8 cellular contexts compared by ENCODE assay signal in genomic region chr4:55397024-55397520, GRCh38. TPM values are rescaled to one million over a fixed set of nuclear protein-coding genes. Genes with fewer than 3 reads are reported as not detected.
A peak's percentile ranks its signal among the peaks of the same experiment; 100 is the strongest.
DNase-seq lines count a peak whose midpoint lies in the region; ATAC-seq and TF ChIP-seq lines count a peak whose summit lies in the region.

No MANE protein-coding gene starts in this region.

- H3K9me3 ChIP-seq in CD8-positive, alpha-beta T cell (ENCODE audit: low read length) = no peaks in the 10 kb centered on the region
- no peaks in the 10 kb centered on the region for H3K9me3 ChIP-seq in lower lobe of right lung
- no peaks in the 10 kb centered on the region for H3K9me3 ChIP-seq in upper lobe of right lung

- BruUV-seq in MCF 10A (replicated peaks; lab: Mats Ljungman, UMichigan) = TSS peak; percentile 28

- peaks cover 20% of the 10 kb centered on the region for H3K36me3 Mint-ChIP-seq in CD8-positive, alpha-beta T cell
- peaks cover 60% of the 10 kb centered on the region for H3K36me3 Mint-ChIP-seq in MCF 10A (ENCODE audit: insufficient read depth, unreplicated experiment)

- no peak for ATAC-seq in CD8-positive, alpha-beta T cell
- ATAC-seq in lower lobe of right lung (no peak), upper lobe of right lung (no peak), GM19324 (IDR thresholded peaks at IDR 0.05; ENCODE audit: low FRiP score, unreplicated experiment) (no peak), GM19467 (IDR thresholded peaks at IDR 0.05; ENCODE audit: unreplicated experiment) (no peak)

- no peak overlapping the region for H3K27ac ChIP-seq in CD8-positive, alpha-beta T cell (ENCODE audit: low read depth, low read length)
- peak overlapping the region; percentile 96 for H3K27ac ChIP-seq in lower lobe of right lung
- H3K27ac ChIP-seq in upper lobe of right lung = peak overlapping the region; percentile 98

- intact Hi-C loops in CD8-positive, alpha-beta T cell (cut with DNase I, micrococcal nuclease) = loop anchor here (2.0 to 10.0 kb wide), 10 partner anchors 40 to 1584 kb away; partner anchors contain the start of genes CEP135 (in 1 of the 2), CHIC2 (in 1 of the 2), CLOCK (in 1 of the 2) and EXOC1 (in 1 of the 2)
- intact Hi-C loops in MCF 10A (cut with micrococcal nuclease) = loop anchor here (2.0 to 5.0 kb wide), 4 partner anchors 18 to 470 kb away; partner anchors contain the start of gene CLOCK
- intact Hi-C loops in lower lobe of right lung (cut with DNase I) = no loop called here
- intact Hi-C loops in upper lobe of right lung (cut with DNase I) = no loop called here

- no peak for DNase-seq in CD8-positive, alpha-beta T cell
- DNase-seq in M059J (ENCODE audit: low read depth) (peak; percentile 14), MCF 10A (ENCODE audit: unreplicated experiment) (peak; percentile 27), lower lobe of right lung (no peak), upper lobe of right lung (no peak)
- DNase-seq in stimulated activated naive CD4-positive, alpha-beta T cell (lab: John Stamatoyannopoulos, UW) = no peak

- no peak for TF ChIP-seq CTCF in CD8-positive, alpha-beta T cell (IDR thresholded peaks at IDR 0.05)
- no peak for TF ChIP-seq CTCF in MCF 10A (IDR thresholded peaks at IDR 0.05; ENCODE audit: unreplicated experiment)
- TF ChIP-seq CTCF in lower lobe of right lung (IDR thresholded peaks at IDR 0.05) = no peak
- no peak for TF ChIP-seq CTCF in upper lobe of right lung (IDR thresholded peaks at IDR 0.05)

- H3K27ac Mint-ChIP-seq in CD8-positive, alpha-beta T cell = peak overlapping the region; percentile 79
- peak overlapping the region; percentile 98 for H3K27ac Mint-ChIP-seq in MCF 10A (ENCODE audit: low read depth, unreplicated experiment)

- peaks cover 36% of the 10 kb centered on the region for H3K4me1 ChIP-seq in CD8-positive, alpha-beta T cell (ENCODE audit: insufficient read depth, low read length)
- H3K4me1 ChIP-seq in lower lobe of right lung = peaks cover 41% of the 10 kb centered on the region
- H3K4me1 ChIP-seq in upper lobe of right lung = peaks cover 30% of the 10 kb centered on the region

- peaks cover 46% of the 10 kb centered on the region for H3K4me1 Mint-ChIP-seq in CD8-positive, alpha-beta T cell (ENCODE audit: low read depth)
- peaks cover 28% of the 10 kb centered on the region for H3K4me1 Mint-ChIP-seq in MCF 10A (ENCODE audit: insufficient read depth, unreplicated experiment)

- no peaks in the 10 kb centered on the region for H3K36me3 ChIP-seq in CD8-positive, alpha-beta T cell (ENCODE audit: insufficient read depth, low read length)
- H3K36me3 ChIP-seq in lower lobe of right lung (peaks cover 15% of the 10 kb centered on the region), upper lobe of right lung (peaks cover 24% of the 10 kb centered on the region)

- no peaks in the 10 kb centered on the region for H3K27me3 ChIP-seq in CD8-positive, alpha-beta T cell (ENCODE audit: insufficient read depth, low read length)
- H3K27me3 ChIP-seq in lower lobe of right lung (ENCODE audit: low read depth) (no peaks in the 10 kb centered on the region), upper lobe of right lung (no peaks in the 10 kb centered on the region)

- CTCF ChIA-PET in CD8-positive, alpha-beta T cell (lab: Charles Lee) = interaction anchor here (1.1 to 1.2 kb wide), 2 partner anchors 12 to 52 kb away, joined by 5 to 7 read pairs; partner anchors contain the start of gene SRD5A3
- CTCF ChIA-PET in MCF 10A (lab: Yijun Ruan, JAX) = interaction anchor here (0.8 to 3.9 kb wide), 8 partner anchors 13 to 469 kb away, joined by 3 to 33 read pairs (median 4); partner anchors contain the start of gene SRD5A3

- H3K27me3 Mint-ChIP-seq in CD8-positive, alpha-beta T cell (ENCODE audit: low read depth) = no peaks in the 10 kb centered on the region
- no peaks in the 10 kb centered on the region for H3K27me3 Mint-ChIP-seq in MCF 10A (ENCODE audit: insufficient read depth, unreplicated experiment)

- POLR2A ChIA-PET in CD8-positive, alpha-beta T cell (lab: Charles Lee) = no interaction called here
- POLR2A ChIA-PET in MCF 10A (lab: Yijun Ruan, JAX) = interaction anchor here (0.6 to 8.8 kb wide), 19 partner anchors 8 to 469 kb away, joined by 3 to 387 read pairs (median 5); partner anchors contain the start of genes CLOCK and SRD5A3

- H3K4me3 Mint-ChIP-seq in CD8-positive, alpha-beta T cell = peak overlapping the region; percentile 81
- H3K4me3 Mint-ChIP-seq in MCF 10A (ENCODE audit: unreplicated experiment) = peak overlapping the region; percentile 93

- H3K4me3 ChIP-seq in CD8-positive, alpha-beta T cell (ENCODE audit: low read depth, low read length) = peak overlapping the region; percentile 74
- peak overlapping the region; percentile 69 for H3K4me3 ChIP-seq in lower lobe of right lung
- peak overlapping the region; percentile 99 for H3K4me3 ChIP-seq in upper lobe of right lung

- no peaks in the 10 kb centered on the region for H3K9me3 Mint-ChIP-seq in CD8-positive, alpha-beta T cell
- H3K9me3 Mint-ChIP-seq in MCF 10A (ENCODE audit: unreplicated experiment) = no peaks in the 10 kb centered on the region

RNA-seq across cellular contexts. Expression of gene TMEM165, which starts 1.3 kb away (rescaled TPM):
- 10 to 100 TPM; 31.0 to 31.5 TPM for total RNA-seq in CD8-positive, alpha-beta T cell
- total RNA-seq in M059J (2014; rRNA removed; shearing (Covaris generic)) = 132 and 143 TPM in 2 replicates
- total RNA-seq in MCF 10A (2022) (110 and 119 TPM in 2 replicates), lower lobe of right lung (140 TPM), upper lobe of right lung (141 TPM)

RNA-seq across cellular contexts. Expression of gene SRD5A3, which starts 51.0 kb away (rescaled TPM):
- 1 to 10 TPM; 1.1 TPM for total RNA-seq in CD8-positive, alpha-beta T cell
- total RNA-seq in M059J (2014; rRNA removed; shearing (Covaris generic)) = 4.1 and 4.7 TPM in 2 replicates
- 18.9 and 26.1 TPM in 2 replicates for total RNA-seq in MCF 10A (2022)
- 21.1 TPM for total RNA-seq in lower lobe of right lung
- 19.6 TPM for total RNA-seq in upper lobe of right lung

Comparison
In these comparisons a context has a peak if more than half of its experiments do, and no peak if none do; other contexts are left out.
1. DNase-seq: peak in M059J (single experiment) and MCF 10A (single experiment); none in CD8-positive, alpha-beta T cell (0 of 7), lower lobe of right lung (single experiment), upper lobe of right lung (single experiment) and stimulated activated naive CD4-positive, alpha-beta T cell (0 of 6).
2. intact Hi-C loops: an anchor here in CD8-positive, alpha-beta T cell (2.0 to 10.0 kb wide) and MCF 10A (2.0 to 5.0 kb wide); none called in lower lobe of right lung and upper lobe of right lung.
3. Peak in every context shown above with its lines, with median percentiles within 50 percentile points of each other: H3K4me3 ChIP-seq.